Comparison of ENCODE assay signal across 27 cellular contexts in the genomic region with DNA sequence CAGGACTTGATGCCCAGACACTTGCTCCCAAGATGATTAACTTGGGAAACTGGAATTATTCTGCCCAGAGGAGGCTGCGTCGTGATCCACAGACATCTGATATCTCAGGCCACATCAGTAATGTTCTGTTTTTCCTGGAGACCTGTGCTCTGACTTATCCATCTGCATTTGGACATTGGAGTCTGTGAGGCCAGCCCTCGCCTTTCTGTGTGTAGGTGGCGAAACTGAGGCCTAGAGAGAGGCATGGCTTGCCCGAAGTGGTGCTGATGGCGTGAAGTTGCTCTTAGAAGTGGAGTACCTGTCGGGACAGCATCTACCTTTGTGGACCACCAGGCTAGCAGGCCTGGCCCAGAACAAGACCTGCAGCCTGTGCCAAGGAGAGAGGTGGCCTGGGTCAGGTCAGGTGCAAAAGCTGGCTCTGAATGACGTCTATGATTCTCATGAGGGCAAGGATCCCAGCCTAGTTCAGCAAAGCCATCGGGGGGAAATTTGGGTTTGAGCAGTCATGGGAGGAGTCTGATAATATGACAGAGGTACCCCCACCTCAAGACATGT.
"Had no signal": no experiment of that assay in that cellular context is flagged by ENCODE, and none has a peak within 500 bp of the region (broad histone marks: within the 10 kb centered on the region; RNA-seq: fewer than 3 reads in every experiment).

No MANE protein-coding gene starts in this region.

- H3K36me3 Mint-ChIP-seq: natural killer cell had no signal

- H3K36me3 ChIP-seq: esophagus squamous epithelium, heart right ventricle, stomach, tibial artery had no signal

- H3K27me3 ChIP-seq: stomach had no signal

- H3K4me1 ChIP-seq: tibial artery had no signal

- H3K4me3 Mint-ChIP-seq: activated CD4-positive, alpha-beta memory T cell treated with anti-CD3 and anti-CD28 coated beads, Interleukin-2, amount 10 ng/mL, durations not matched to agents 7 days and 5 days; activated CD4-positive, alpha-beta T cell treated with anti-CD3 and anti-CD28 coated beads, Interleukin-2, amount 10 ng/mL, durations not matched to agents 24 days and 14 days; activated T-cell treated with anti-CD3 and anti-CD28 coated beads, Interleukin-2, amount 50 U/mL, for 4 hours; activated T-helper 17 cell treated with anti-CD3 and anti-CD28 coated beads, Interleukin-2, amount 50 U/mL, for 72 hours; natural killer cell; stimulated activated memory B cell treated with anti-CD40 and anti-IgM and Interleukin-4, amounts not matched to agents 10 μg/mL and 1 μg/mL and 100 μg/mL, for 72 hours; T-helper 1 cell treated with Interleukin-12 subunit alpha and Interleukin-12 subunit beta and Interleukin-4 antibody, amounts not matched to agents 30 μg/mL and 1 μg/mL, for 36 hours had no signal

- ATAC-seq: activated T-cell treated with anti-CD3 and anti-CD28 coated beads, Interleukin-2, amount 50 U/mL, for 4 hours; activated T-helper 17 cell treated with anti-CD3 and anti-CD28 coated beads, Interleukin-2, amount 50 U/mL, for 72 hours; heart right ventricle; natural killer cell; right cardiac atrium; stimulated activated memory B cell treated with anti-CD40 and anti-IgM and Interleukin-4, amounts not matched to agents 10 μg/mL and 1 μg/mL and 100 μg/mL, for 72 hours had no signal

- DNase-seq: activated CD4-positive, alpha-beta memory T cell treated with anti-CD3 and anti-CD28 coated beads, Interleukin-2, amount 10 ng/mL, durations not matched to agents 7 days and 5 days; activated CD4-positive, alpha-beta T cell treated with anti-CD3 and anti-CD28 coated beads, Interleukin-2, amount 10 ng/mL, durations not matched to agents 24 days and 14 days; activated CD4-positive, CD25-positive, alpha-beta regulatory T cell treated with anti-CD3 and anti-CD28 coated beads, Interleukin-2, amount 50 U/mL, for 72 hours; activated gamma-delta T cell treated with Interleukin-2 at 50 U/mL for 16 hours; activated naive CD4-positive, alpha-beta T cell treated with anti-CD3 and anti-CD28 coated beads, Interleukin-2, amount 50 U/mL, for 16 hours; activated T-cell treated with anti-CD3 and anti-CD28 coated beads, Interleukin-2, amount 50 U/mL, for 4 hours; amniotic stem cell; central memory CD4-positive, alpha-beta T cell; dermis blood vessel endothelial cell; effector CD4-positive, alpha-beta T cell; esophagus squamous epithelium; foreskin melanocyte; heart right ventricle; midbrain; natural killer cell; posterior cingulate gyrus; right cardiac atrium; stimulated activated CD4-positive, alpha-beta T cell treated with anti-CD3 and anti-CD28 coated beads, Interleukin-1b, Interleukin-23, amount 100 ng/mL, for 48 hours; stimulated activated CD4-positive, alpha-beta T cell treated with anti-CD3 and anti-CD28 coated beads, Interleukin-4, amount 100 ng/mL, for 4 hours; stimulated activated CD8-positive, alpha-beta memory T cell treated with anti-CD3 and anti-CD28 coated beads, Interleukin-4, amount 100 ng/mL, for 48 hours; stomach; T1000; tibial artery had no signal

- H3K27ac Mint-ChIP-seq: activated CD4-positive, alpha-beta memory T cell treated with anti-CD3 and anti-CD28 coated beads, Interleukin-2, amount 10 ng/mL, durations not matched to agents 7 days and 5 days; activated CD4-positive, alpha-beta T cell treated with anti-CD3 and anti-CD28 coated beads, Interleukin-2, amount 10 ng/mL, durations not matched to agents 24 days and 14 days; activated T-helper 17 cell treated with anti-CD3 and anti-CD28 coated beads, Interleukin-2, amount 50 U/mL, for 72 hours; natural killer cell; stimulated activated memory B cell treated with anti-CD40 and anti-IgM and Interleukin-4, amounts not matched to agents 10 μg/mL and 1 μg/mL and 100 μg/mL, for 72 hours; T-helper 1 cell treated with Interleukin-12 subunit alpha and Interleukin-12 subunit beta and Interleukin-4 antibody, amounts not matched to agents 30 μg/mL and 1 μg/mL, for 36 hours had no signal

- H3K4me3 ChIP-seq: esophagus squamous epithelium, heart right ventricle, skin epidermis, stomach, tibial artery had no signal

- H3K4me1 Mint-ChIP-seq: activated CD4-positive, alpha-beta T cell treated with anti-CD3 and anti-CD28 coated beads, Interleukin-2, amount 10 ng/mL, durations not matched to agents 24 days and 14 days; stimulated activated memory B cell treated with anti-CD40 and anti-IgM and Interleukin-4, amounts not matched to agents 10 μg/mL and 1 μg/mL and 100 μg/mL, for 72 hours had no signal

- H3K9me3 ChIP-seq: esophagus squamous epithelium, heart right ventricle, stomach, tibial artery had no signal

- H3K27me3 Mint-ChIP-seq: activated CD4-positive, alpha-beta memory T cell treated with anti-CD3 and anti-CD28 coated beads, Interleukin-2, amount 10 ng/mL, durations not matched to agents 7 days and 5 days; activated CD4-positive, alpha-beta T cell treated with anti-CD3 and anti-CD28 coated beads, Interleukin-2, amount 10 ng/mL, durations not matched to agents 24 days and 14 days; activated T-helper 17 cell treated with anti-CD3 and anti-CD28 coated beads, Interleukin-2, amount 50 U/mL, for 72 hours had no signal

- H3K27ac ChIP-seq: heart right ventricle, stomach, tibial artery had no signal
